In the genomic region with DNA sequence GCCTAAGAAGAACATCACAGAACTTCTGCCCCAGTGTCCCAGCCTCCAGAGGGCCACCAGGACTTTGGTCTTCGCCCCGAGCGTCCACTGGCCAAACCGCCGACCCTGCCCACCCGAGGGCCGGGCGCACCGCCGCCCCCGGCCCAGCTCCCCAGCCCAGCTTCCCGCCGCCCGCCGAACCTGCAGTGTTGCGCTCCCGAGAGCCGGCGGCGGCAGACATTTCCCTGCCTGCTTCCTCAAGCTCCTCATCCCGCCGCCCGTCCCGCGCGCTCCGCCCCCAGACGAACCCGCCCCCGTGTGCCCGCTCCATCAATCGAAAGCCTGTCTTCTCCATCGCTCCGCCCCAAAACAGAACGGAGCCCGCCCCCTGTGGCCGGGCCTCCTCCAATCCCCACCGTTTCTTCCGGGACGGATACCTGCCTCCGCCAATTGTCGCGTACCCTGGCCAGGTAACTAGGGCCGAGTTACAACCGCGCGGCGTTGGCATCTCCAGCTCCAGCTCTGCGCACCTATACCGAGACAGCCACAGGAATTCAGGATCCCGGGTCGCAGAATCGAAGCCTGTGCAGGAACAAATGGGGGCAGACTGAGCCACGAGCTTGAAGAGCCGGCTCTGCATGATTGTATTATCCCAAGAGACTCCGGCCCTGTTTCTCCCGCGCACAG, we compare ENCODE assay signal across 1 cellular context.
TF ChIP-seq lines count a peak whose summit lies in the region.

No MANE protein-coding gene starts in this region.

TF ChIP-seq in SK-N-SH, 30 proteins besides CTCF, POLR2A, EP300 and RAD21 (continued from another document):
- TF ChIP-seq, protein P1, sequence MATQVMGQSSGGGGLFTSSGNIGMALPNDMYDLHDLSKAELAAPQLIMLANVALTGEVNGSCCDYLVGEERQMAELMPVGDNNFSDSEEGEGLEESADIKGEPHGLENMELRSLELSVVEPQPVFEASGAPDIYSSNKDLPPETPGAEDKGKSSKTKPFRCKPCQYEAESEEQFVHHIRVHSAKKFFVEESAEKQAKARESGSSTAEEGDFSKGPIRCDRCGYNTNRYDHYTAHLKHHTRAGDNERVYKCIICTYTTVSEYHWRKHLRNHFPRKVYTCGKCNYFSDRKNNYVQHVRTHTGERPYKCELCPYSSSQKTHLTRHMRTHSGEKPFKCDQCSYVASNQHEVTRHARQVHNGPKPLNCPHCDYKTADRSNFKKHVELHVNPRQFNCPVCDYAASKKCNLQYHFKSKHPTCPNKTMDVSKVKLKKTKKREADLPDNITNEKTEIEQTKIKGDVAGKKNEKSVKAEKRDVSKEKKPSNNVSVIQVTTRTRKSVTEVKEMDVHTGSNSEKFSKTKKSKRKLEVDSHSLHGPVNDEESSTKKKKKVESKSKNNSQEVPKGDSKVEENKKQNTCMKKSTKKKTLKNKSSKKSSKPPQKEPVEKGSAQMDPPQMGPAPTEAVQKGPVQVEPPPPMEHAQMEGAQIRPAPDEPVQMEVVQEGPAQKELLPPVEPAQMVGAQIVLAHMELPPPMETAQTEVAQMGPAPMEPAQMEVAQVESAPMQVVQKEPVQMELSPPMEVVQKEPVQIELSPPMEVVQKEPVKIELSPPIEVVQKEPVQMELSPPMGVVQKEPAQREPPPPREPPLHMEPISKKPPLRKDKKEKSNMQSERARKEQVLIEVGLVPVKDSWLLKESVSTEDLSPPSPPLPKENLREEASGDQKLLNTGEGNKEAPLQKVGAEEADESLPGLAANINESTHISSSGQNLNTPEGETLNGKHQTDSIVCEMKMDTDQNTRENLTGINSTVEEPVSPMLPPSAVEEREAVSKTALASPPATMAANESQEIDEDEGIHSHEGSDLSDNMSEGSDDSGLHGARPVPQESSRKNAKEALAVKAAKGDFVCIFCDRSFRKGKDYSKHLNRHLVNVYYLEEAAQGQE (IDR thresholded peaks at IDR 0.05; ENCODE audit: low read depth, low read length) = no peak
- TF ChIP-seq TEAD4 (IDR thresholded peaks at IDR 0.05; ENCODE audit: borderline replicate concordance, insufficient read depth) (no peak), FOXJ3 (CRISPR knock-in tag; IDR thresholded peaks at IDR 0.05) (no peak), EZH2phosphoT487 (IDR thresholded peaks at IDR 0.05; ENCODE audit: borderline replicate concordance, low read depth) (no peak), TCF12 (IDR thresholded peaks at IDR 0.05) (no peak), NFIC (IDR thresholded peaks at IDR 0.05; ENCODE audit: borderline replicate concordance) (no peak), TAF1 (IDR thresholded peaks at IDR 0.05; ENCODE audit: borderline replicate concordance, low read depth, low read length) (no peak), MXI1 (IDR thresholded peaks at IDR 0.05; ENCODE audit: low read depth, low read length) (peak; percentile 54), PBX3 (IDR thresholded peaks at IDR 0.05) (peak; percentile 99), YY1 (IDR thresholded peaks at IDR 0.05; ENCODE audit: low read depth) (no peak), SMC3 (IDR thresholded peaks at IDR 0.05; ENCODE audit: low read depth, low read length) (no peak), ZBTB33 (IDR thresholded peaks at IDR 0.05; ENCODE audit: borderline replicate concordance, low read depth) (no peak), RFX5 (IDR thresholded peaks at IDR 0.05; ENCODE audit: low read length) (peak; percentile 82; the same call in 1 of the 2 replicates), ELF1 (IDR thresholded peaks at IDR 0.05) (no peak), JUND (IDR thresholded peaks at IDR 0.05) (no peak), FOXM1 (IDR thresholded peaks at IDR 0.05; ENCODE audit: low read depth) (no peak), FOSL2 (IDR thresholded peaks at IDR 0.05; ENCODE audit: borderline replicate concordance, low read depth) (no peak), RCOR1 (IDR thresholded peaks at IDR 0.05; ENCODE audit: low read length) (no peak), CHD2 (IDR thresholded peaks at IDR 0.05; ENCODE audit: low read length, partially characterized antibody) (peak; percentile 87), GABPA (IDR thresholded peaks at IDR 0.05; ENCODE audit: low read depth) (no peak), SIN3A (IDR thresholded peaks at IDR 0.05; ENCODE audit: borderline replicate concordance, low read depth, low read length) (no peak), POLR2AphosphoS5 (IDR thresholded peaks at IDR 0.05; ENCODE audit: low read depth, low read length) (0 out of 2 replicates have a peak, but pooled peaks have one; percentile 42), RXRA (IDR thresholded peaks at IDR 0.05; ENCODE audit: borderline replicate concordance, low read depth) (no peak)
- TF ChIP-seq, protein P2, sequence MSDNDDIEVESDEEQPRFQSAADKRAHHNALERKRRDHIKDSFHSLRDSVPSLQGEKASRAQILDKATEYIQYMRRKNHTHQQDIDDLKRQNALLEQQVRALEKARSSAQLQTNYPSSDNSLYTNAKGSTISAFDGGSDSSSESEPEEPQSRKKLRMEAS (IDR thresholded peaks at IDR 0.05; ENCODE audit: low read depth) = no peak
- TF ChIP-seq, protein P3, sequence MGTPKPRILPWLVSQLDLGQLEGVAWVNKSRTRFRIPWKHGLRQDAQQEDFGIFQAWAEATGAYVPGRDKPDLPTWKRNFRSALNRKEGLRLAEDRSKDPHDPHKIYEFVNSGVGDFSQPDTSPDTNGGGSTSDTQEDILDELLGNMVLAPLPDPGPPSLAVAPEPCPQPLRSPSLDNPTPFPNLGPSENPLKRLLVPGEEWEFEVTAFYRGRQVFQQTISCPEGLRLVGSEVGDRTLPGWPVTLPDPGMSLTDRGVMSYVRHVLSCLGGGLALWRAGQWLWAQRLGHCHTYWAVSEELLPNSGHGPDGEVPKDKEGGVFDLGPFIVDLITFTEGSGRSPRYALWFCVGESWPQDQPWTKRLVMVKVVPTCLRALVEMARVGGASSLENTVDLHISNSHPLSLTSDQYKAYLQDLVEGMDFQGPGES (IDR thresholded peaks at IDR 0.05; ENCODE audit: low read depth, low read length) = peak; percentile 88
- TF ChIP-seq, protein P4, sequence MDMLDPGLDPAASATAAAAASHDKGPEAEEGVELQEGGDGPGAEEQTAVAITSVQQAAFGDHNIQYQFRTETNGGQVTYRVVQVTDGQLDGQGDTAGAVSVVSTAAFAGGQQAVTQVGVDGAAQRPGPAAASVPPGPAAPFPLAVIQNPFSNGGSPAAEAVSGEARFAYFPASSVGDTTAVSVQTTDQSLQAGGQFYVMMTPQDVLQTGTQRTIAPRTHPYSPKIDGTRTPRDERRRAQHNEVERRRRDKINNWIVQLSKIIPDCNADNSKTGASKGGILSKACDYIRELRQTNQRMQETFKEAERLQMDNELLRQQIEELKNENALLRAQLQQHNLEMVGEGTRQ (IDR thresholded peaks at IDR 0.05; ENCODE audit: borderline replicate concordance, low read depth, low read length) = no peak
